In the genomic region with DNA sequence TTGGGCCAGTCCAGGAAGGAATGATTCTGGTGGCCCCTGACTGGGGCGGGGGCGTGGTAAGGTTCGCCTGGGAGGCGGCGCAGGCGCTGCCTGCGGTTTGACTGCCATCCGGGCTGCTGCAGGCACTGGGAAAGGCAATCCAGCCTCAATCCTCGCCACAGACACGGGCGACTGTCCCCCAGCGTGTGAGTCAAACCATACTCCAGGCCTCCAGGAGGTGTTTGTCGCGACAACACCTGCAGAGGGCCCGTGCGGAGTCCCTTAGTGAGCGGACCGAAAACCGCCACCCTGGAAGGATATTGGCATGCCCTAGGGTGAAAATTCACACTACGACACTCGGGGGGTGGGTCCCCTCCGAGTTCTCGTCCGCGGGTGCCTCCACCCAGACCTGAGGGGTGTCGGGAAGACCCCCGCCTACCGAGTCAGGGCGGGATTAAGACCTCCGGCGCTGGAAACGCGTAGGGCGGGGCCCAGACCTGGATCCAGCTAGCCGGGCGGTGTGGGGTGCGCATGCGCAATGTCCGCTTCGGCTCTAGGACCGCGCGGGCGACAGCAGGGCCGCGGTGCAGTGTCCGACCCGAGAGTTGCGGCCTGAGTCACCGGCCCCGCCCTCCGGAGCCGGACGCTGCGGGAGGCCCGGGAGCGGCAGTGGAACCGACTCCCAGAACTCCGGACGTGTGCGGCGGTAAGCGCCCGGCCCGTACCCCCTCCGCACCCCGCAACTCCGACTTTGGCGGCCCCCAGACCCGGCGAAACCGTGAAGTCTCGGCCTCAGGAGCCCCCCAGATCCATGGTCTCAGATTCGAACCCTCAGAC, we compare ENCODE assay signal across 8 cellular contexts. TPM values are rescaled to one million over a fixed set of nuclear protein-coding genes. Genes with fewer than 3 reads are reported as not detected.
A peak's percentile ranks its signal among the peaks of the same experiment; 100 is the strongest.
DNase-seq lines count a peak whose midpoint lies in the region; ATAC-seq lines count a peak whose summit lies in the region.

A gene (plus strand): TSS at position 594 of the 816 bp plus-strand sequence. CDS start 946 bp downstream, outside the sequence.

- peak; percentile 86 to 88 for DNase-seq in AML-193 (lab: John Stamatoyannopoulos, UW)
- DNase-seq in NCI-H446 treated with DMSO at 0.1 percent for 48 hours (lab: John Stamatoyannopoulos, UW): peak; percentile 93
- peak; percentile 94 for DNase-seq in activated CD4-positive, CD25-positive, alpha-beta regulatory T cell treated with anti-CD3 and anti-CD28 coated beads, Interleukin-2, amount 50 U/mL, for 72 hours
- peak; percentile 96 for DNase-seq in cerebellum (ENCODE audit: low spot score)
- peak; percentile 97 for DNase-seq in kidney tubule cell (ENCODE audit: low spot score)
- DNase-seq in stimulated activated CD4-positive, alpha-beta T cell treated with anti-CD3 and anti-CD28 coated beads, Interleukin-1b, Interleukin-23, amount 100 ng/mL, for 24 hours (ENCODE audit: low read depth in 4 of 4, low spot score in 1 of 4): peak; percentile 77 to 93 (median 86)

- ATAC-seq in GM19035 (IDR thresholded peaks at IDR 0.05; ENCODE audit: unreplicated experiment) (peak; percentile 85), HG03354 (IDR thresholded peaks at IDR 0.05; ENCODE audit: poor library complexity, severe bottlenecking, unreplicated experiment) (peak; percentile 85)

RNA-seq across cellular contexts. Expression of the gene that starts here (rescaled TPM):
- total RNA-seq in cerebellum: 89.6 TPM

Comparison
In these comparisons a context has a peak if more than half of its experiments do, and no peak if none do; other contexts are left out.
1. Peak in every context shown above with its lines: DNase-seq and ATAC-seq.